19 cellular contexts compared by ENCODE assay signal in the genomic region with DNA sequence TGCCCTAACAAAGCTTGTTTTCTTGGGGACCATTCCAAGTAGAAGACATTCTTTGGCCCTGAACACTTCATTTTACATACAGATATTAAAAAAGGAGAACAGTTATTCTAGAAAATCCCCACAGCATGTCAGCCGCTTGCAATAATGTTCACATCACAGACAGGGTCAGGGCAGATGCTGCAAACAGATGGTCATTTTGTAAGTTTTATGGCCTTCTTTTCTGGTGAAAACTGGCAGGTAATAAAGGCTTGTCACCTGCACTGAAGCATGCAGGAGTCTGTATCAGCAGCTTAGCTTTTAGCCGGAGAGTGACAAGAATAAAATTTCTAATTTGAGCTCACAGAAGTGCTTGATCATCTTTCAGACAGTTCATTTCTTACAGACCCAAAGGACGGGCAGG.
A peak's percentile ranks its signal among the peaks of the same experiment; 100 is the strongest.
DNase-seq lines count a peak whose midpoint lies in the region; ATAC-seq lines count a peak whose summit lies in the region.
"Had no signal": no experiment of that assay in that cellular context is flagged by ENCODE, and none has a peak within 500 bp of the region (broad histone marks: within the 10 kb centered on the region; RNA-seq: fewer than 3 reads in every experiment).

No MANE protein-coding gene starts in this region.

- no peaks in the 10 kb centered on the region for H3K36me3 ChIP-seq in BLaER1 treated with 17β-estradiol and CSF1 and Interleukin-3, amounts not matched to agents 10 nM and 100 nM
- H3K36me3 ChIP-seq: HAP-1 had no signal

- peaks cover 0 to 5% (median 0%) of the 10 kb centered on the region in 11 experiments; a peak in 1 of 22 replicates for H3K27me3 ChIP-seq in BLaER1 treated with 17β-estradiol and CSF1 and Interleukin-3, amounts not matched to agents 10 nM and 100 nM

- peak overlapping the region; percentile 22 to 66 (median 44); a peak in 21 of 22 replicates for H3K4me2 ChIP-seq in BLaER1 treated with 17β-estradiol and CSF1 and Interleukin-3, amounts not matched to agents 10 nM and 100 nM

- DNase-seq in NCI-H524 (lab: John Stamatoyannopoulos, UW) (peak; percentile 9 to 82), NCI-H524 treated with DMSO at 0.1 percent for 48 hours (lab: John Stamatoyannopoulos, UW) (no peak), astrocyte of the hippocampus (ENCODE audit: low read depth, low spot score) (peak; percentile 41), NCI-H774 (lab: John Stamatoyannopoulos, UW) (no peak)
- no peak for DNase-seq in activated naive CD4-positive, alpha-beta T cell treated with anti-CD3 and anti-CD28 coated beads for 36 hours
- no peak for DNase-seq in stimulated activated naive CD8-positive, alpha-beta T cell treated with anti-CD3 and anti-CD28 coated beads, Interleukin-15, Interleukin-2, amounts not matched to agents 100 U/mL and 50 U/mL, for 24 hours
- DNase-seq: 8988T; C1 segment of cervical spinal cord; CD4-positive, CD25-positive, alpha-beta regulatory T cell; CD8-positive, alpha-beta memory T cell; COR-L47; DMS 273 treated with DMSO at 0.1 percent for 48 hours; DMS53; DND-41; EL; GM23248 had no signal

- ATAC-seq in stimulated activated naive CD8-positive, alpha-beta T cell treated with anti-CD3 and anti-CD28 coated beads, Interleukin-15, Interleukin-2, amounts not matched to agents 100 U/mL and 50 U/mL, for 24 hours: no peak
- ATAC-seq: HepG2 had no signal

- no peaks in the 10 kb centered on the region for H3K36me3 Mint-ChIP-seq in activated naive CD4-positive, alpha-beta T cell treated with anti-CD3 and anti-CD28 coated beads for 36 hours (ENCODE audit: low read depth)
- H3K36me3 Mint-ChIP-seq: CD4-positive, CD25-positive, alpha-beta regulatory T cell; CD8-positive, alpha-beta memory T cell had no signal

- H4K20me1 ChIP-seq in BLaER1 treated with 17β-estradiol and CSF1 and Interleukin-3, amounts not matched to agents 10 nM and 100 nM: no peaks in the 10 kb centered on the region

- no peak overlapping the region for H3K27ac ChIP-seq in BLaER1 treated with 17β-estradiol and CSF1 and Interleukin-3, amounts not matched to agents 10 nM and 100 nM
- H3K27ac ChIP-seq: GM23248 had no signal

- H3K4me3 ChIP-seq in BLaER1 treated with 17β-estradiol and CSF1 and Interleukin-3, amounts not matched to agents 10 nM and 100 nM: no peak overlapping the region
- H3K4me3 ChIP-seq: GM23248, HAP-1 had no signal

- no peaks in the 10 kb centered on the region for H3K4me1 Mint-ChIP-seq in activated naive CD4-positive, alpha-beta T cell treated with anti-CD3 and anti-CD28 coated beads for 36 hours (ENCODE audit: low read depth)
- H3K4me1 Mint-ChIP-seq: CD4-positive, CD25-positive, alpha-beta regulatory T cell; CD8-positive, alpha-beta memory T cell had no signal

- H3K4me1 ChIP-seq in BLaER1 treated with 17β-estradiol and CSF1 and Interleukin-3, amounts not matched to agents 10 nM and 100 nM: peaks cover 24 to 35% (median 28%) of the 10 kb centered on the region in 10 experiments
- H3K4me1 ChIP-seq: HAP-1 had no signal

- H3K9me3 Mint-ChIP-seq in activated naive CD4-positive, alpha-beta T cell treated with anti-CD3 and anti-CD28 coated beads for 36 hours: no peaks in the 10 kb centered on the region
- H3K9me3 Mint-ChIP-seq: CD8-positive, alpha-beta memory T cell had no signal

- no peak overlapping the region for H3K27ac Mint-ChIP-seq in activated naive CD4-positive, alpha-beta T cell treated with anti-CD3 and anti-CD28 coated beads for 36 hours
- H3K27ac Mint-ChIP-seq: CD8-positive, alpha-beta memory T cell had no signal

- CTCF ChIA-PET in activated naive CD4-positive, alpha-beta T cell treated with anti-CD3 and anti-CD28 coated beads for 36 hours (lab: Charles Lee): no interaction called here

- intact Hi-C loops in activated naive CD4-positive, alpha-beta T cell treated with anti-CD3 and anti-CD28 coated beads for 36 hours (cut with micrococcal nuclease): loop anchor here (10.0 kb wide), 1 partner anchor 383 kb away; no protein-coding TSS in a partner anchor

- no peak overlapping the region for H3K4me3 Mint-ChIP-seq in activated naive CD4-positive, alpha-beta T cell treated with anti-CD3 and anti-CD28 coated beads for 36 hours
- H3K4me3 Mint-ChIP-seq: CD4-positive, CD25-positive, alpha-beta regulatory T cell; CD8-positive, alpha-beta memory T cell had no signal

- no peak overlapping the region for H3K9ac ChIP-seq in BLaER1 treated with 17β-estradiol and CSF1 and Interleukin-3, amounts not matched to agents 10 nM and 100 nM
- H3K9ac ChIP-seq: GM23248 had no signal

- H3K27me3 Mint-ChIP-seq in activated naive CD4-positive, alpha-beta T cell treated with anti-CD3 and anti-CD28 coated beads for 36 hours (ENCODE audit: low read depth): peaks cover 7% of the 10 kb centered on the region
- H3K27me3 Mint-ChIP-seq: CD4-positive, CD25-positive, alpha-beta regulatory T cell had no signal

- no peaks in the 10 kb centered on the region; a peak in 1 of 22 replicates for H3K9me3 ChIP-seq in BLaER1 treated with 17β-estradiol and CSF1 and Interleukin-3, amounts not matched to agents 10 nM and 100 nM (replicated peaks in 1 of 11)
- H3K9me3 ChIP-seq: HAP-1 had no signal

Comparison
In these comparisons a context has a peak if more than half of its experiments do, and no peak if none do; other contexts are left out.
1. DNase-seq: peak in NCI-H524 (2 of 2) and astrocyte of the hippocampus (single experiment); none in NCI-H524 treated with DMSO at 0.1 percent for 48 hours (single experiment), activated naive CD4-positive, alpha-beta T cell treated with anti-CD3 and anti-CD28 coated beads for 36 hours (single experiment), NCI-H774 (single experiment) and stimulated activated naive CD8-positive, alpha-beta T cell treated with anti-CD3 and anti-CD28 coated beads, Interleukin-15, Interleukin-2, amounts not matched to agents 100 U/mL and 50 U/mL, for 24 hours (single experiment).